Comparison of ENCODE assay signal across 8 cellular contexts in genomic region chr2:136423516-136423996, GRCh38.
DNase-seq lines count a peak whose midpoint lies in the region; ATAC-seq and TF ChIP-seq lines count a peak whose summit lies in the region.

No MANE protein-coding gene starts in this region.

- H3K27me3 ChIP-seq in sigmoid colon, result peaks cover 0 to 9% (median 0%) of the 10 kb centered on the region in 3 donors

- intact Hi-C loops in sigmoid colon (cut with DNase I), result loop anchor here (5.0 kb wide), 1 partner anchor 1414 kb away; no protein-coding TSS in a partner anchor

- ATAC-seq in HG02642 (IDR thresholded peaks at IDR 0.05; ENCODE audit: poor library complexity, unreplicated experiment), result peak; percentile 100

- TF ChIP-seq CTCF in GM12874 (IDR thresholded peaks at IDR 0.05; ENCODE audit: insufficient read depth, low read depth, low read length), result peak; percentile 91
- peak; percentile 42 to 88 (median 76) for TF ChIP-seq CTCF in sigmoid colon (IDR thresholded peaks at IDR 0.05)

- peaks cover 0 to 10% (median 3%) of the 10 kb centered on the region in 4 donors for H3K4me1 ChIP-seq in sigmoid colon

- no peaks in the 10 kb centered on the region for H3K9me3 ChIP-seq in sigmoid colon

- WGBS in sigmoid colon, 2 donors, result 1% methylated on average over 27 of the region's 27 CpGs

- no peak for TF ChIP-seq EP300 in sigmoid colon (IDR thresholded peaks at IDR 0.05)

- peak; percentile 73 for DNase-seq in NCI-H1092 (lab: John Stamatoyannopoulos, UW)
- peak; percentile 54 to 81 (median 69) for DNase-seq in T-helper 1 cell
- peak; percentile 23 for DNase-seq in amniotic stem cell (lab: John Stamatoyannopoulos, UW)
- DNase-seq in hypothalamus (lab: John Stamatoyannopoulos, UW), result peak in 41 of 51 donors; percentile 2 to 70 (median 31)
- DNase-seq in sigmoid colon, result peak; percentile 73
- no peak for DNase-seq in epidermal melanocyte (ENCODE audit: insufficient read length, low spot score)

- no peak overlapping the region for H3K27ac ChIP-seq in sigmoid colon

- no peak for TF ChIP-seq POLR2A in sigmoid colon (IDR thresholded peaks at IDR 0.05)

- H3K36me3 ChIP-seq in sigmoid colon, result no peaks in the 10 kb centered on the region

- H3K4me3 ChIP-seq in sigmoid colon, result peak overlapping the region in 3 of 4 donors; percentile 26 to 44 (median 44)
